23 cellular contexts compared by ENCODE assay signal in the genomic region with DNA sequence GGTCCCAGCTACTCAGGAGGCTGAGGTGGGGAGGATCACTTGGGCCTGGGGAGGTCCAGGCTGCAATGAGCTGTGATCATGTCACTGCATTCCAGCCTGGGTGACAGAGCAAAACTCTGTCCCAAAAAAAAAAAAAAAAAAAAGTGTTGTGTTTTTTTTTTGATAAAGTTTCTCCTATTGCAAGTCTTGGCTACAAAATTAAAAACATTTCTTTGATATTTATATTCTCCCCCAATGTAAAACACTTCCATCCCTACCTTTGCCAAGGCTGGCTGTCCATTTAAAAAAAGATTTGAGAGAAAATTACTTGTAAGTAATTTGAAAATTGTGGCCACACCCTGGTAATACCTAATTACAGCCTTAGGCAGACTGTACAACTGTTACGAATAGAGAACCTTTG.
"Had no signal": no experiment of that assay in that cellular context is flagged by ENCODE, and none has a peak within 500 bp of the region (broad histone marks: within the 10 kb centered on the region; RNA-seq: fewer than 3 reads in every experiment).

No MANE protein-coding gene starts in this region.

- H3K27me3 ChIP-seq: dorsolateral prefrontal cortex, esophagus muscularis mucosa, foreskin keratinocyte, gastroesophageal sphincter, hepatocyte had no signal

- H3K27ac ChIP-seq: coronary artery, foreskin keratinocyte, hepatocyte, lower lobe of right lung had no signal

- DNase-seq: dermis blood vessel endothelial cell; dorsolateral prefrontal cortex; effector CD4-positive, alpha-beta T cell; effector memory CD4-positive, alpha-beta T cell; foreskin keratinocyte; glutamatergic neuron; head of caudate nucleus; hypothalamus; immature natural killer cell; islet precursor cell; kidney; kidney glomerular epithelial cell; left colon; left ventricle myocardium superior; lower lobe of right lung; mesenchymal stem cell; midbrain; naive thymus-derived CD4-positive, alpha-beta T cell had no signal

- H3K4me1 ChIP-seq: foreskin keratinocyte, lower lobe of right lung had no signal

- ATAC-seq: foreskin keratinocyte; gastroesophageal sphincter; left colon; left lobe of liver; lower lobe of right lung; naive thymus-derived CD4-positive, alpha-beta T cell had no signal

- H3K4me3 ChIP-seq: coronary artery, esophagus muscularis mucosa, gastroesophageal sphincter, hepatocyte, lower lobe of right lung had no signal
